2 cellular contexts compared by ENCODE assay signal in genomic region chr11:119094816-119095065, GRCh38.
A peak's percentile ranks its signal among the peaks of the same experiment; 100 is the strongest.
TF ChIP-seq lines count a peak whose summit lies in the region.

No MANE protein-coding gene starts in this region.

TF ChIP-seq in SK-N-SH, 30 proteins besides CTCF, POLR2A, EP300 and RAD21 (continued from another document):
- TF ChIP-seq ZBTB33 (IDR thresholded peaks at IDR 0.05; ENCODE audit: borderline replicate concordance, low read depth), result no peak
- TF ChIP-seq, protein P1, sequence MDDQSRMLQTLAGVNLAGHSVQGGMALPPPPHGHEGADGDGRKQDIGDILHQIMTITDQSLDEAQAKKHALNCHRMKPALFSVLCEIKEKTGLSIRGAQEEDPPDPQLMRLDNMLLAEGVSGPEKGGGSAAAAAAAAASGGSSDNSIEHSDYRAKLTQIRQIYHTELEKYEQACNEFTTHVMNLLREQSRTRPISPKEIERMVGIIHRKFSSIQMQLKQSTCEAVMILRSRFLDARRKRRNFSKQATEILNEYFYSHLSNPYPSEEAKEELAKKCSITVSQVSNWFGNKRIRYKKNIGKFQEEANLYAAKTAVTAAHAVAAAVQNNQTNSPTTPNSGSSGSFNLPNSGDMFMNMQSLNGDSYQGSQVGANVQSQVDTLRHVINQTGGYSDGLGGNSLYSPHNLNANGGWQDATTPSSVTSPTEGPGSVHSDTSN (IDR thresholded peaks at IDR 0.05), result no peak
- TF ChIP-seq TAF1 (IDR thresholded peaks at IDR 0.05; ENCODE audit: borderline replicate concordance, low read depth, low read length), result no peak
- TF ChIP-seq SMC3 (IDR thresholded peaks at IDR 0.05; ENCODE audit: low read depth, low read length), result 0 out of 2 replicates have a peak, but pooled peaks have one; percentile 27
- TF ChIP-seq RFX5 (IDR thresholded peaks at IDR 0.05; ENCODE audit: low read length), result no peak
- no peak; the same call in 1 of the 2 replicates for TF ChIP-seq SIN3A (IDR thresholded peaks at IDR 0.05; ENCODE audit: borderline replicate concordance, low read depth, low read length)

TF ChIP-seq in liver, 16 proteins besides CTCF, POLR2A, EP300 and RAD21:
- TF ChIP-seq, protein P2, sequence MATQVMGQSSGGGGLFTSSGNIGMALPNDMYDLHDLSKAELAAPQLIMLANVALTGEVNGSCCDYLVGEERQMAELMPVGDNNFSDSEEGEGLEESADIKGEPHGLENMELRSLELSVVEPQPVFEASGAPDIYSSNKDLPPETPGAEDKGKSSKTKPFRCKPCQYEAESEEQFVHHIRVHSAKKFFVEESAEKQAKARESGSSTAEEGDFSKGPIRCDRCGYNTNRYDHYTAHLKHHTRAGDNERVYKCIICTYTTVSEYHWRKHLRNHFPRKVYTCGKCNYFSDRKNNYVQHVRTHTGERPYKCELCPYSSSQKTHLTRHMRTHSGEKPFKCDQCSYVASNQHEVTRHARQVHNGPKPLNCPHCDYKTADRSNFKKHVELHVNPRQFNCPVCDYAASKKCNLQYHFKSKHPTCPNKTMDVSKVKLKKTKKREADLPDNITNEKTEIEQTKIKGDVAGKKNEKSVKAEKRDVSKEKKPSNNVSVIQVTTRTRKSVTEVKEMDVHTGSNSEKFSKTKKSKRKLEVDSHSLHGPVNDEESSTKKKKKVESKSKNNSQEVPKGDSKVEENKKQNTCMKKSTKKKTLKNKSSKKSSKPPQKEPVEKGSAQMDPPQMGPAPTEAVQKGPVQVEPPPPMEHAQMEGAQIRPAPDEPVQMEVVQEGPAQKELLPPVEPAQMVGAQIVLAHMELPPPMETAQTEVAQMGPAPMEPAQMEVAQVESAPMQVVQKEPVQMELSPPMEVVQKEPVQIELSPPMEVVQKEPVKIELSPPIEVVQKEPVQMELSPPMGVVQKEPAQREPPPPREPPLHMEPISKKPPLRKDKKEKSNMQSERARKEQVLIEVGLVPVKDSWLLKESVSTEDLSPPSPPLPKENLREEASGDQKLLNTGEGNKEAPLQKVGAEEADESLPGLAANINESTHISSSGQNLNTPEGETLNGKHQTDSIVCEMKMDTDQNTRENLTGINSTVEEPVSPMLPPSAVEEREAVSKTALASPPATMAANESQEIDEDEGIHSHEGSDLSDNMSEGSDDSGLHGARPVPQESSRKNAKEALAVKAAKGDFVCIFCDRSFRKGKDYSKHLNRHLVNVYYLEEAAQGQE (IDR thresholded peaks at IDR 0.05), result no peak
- no peak for TF ChIP-seq SP1 (IDR thresholded peaks at IDR 0.05)
- TF ChIP-seq HNF4A (conservative IDR thresholded peaks at IDR 0.05), result no peak
